Comparison of ENCODE assay signal across 8 cellular contexts in the genomic region with DNA sequence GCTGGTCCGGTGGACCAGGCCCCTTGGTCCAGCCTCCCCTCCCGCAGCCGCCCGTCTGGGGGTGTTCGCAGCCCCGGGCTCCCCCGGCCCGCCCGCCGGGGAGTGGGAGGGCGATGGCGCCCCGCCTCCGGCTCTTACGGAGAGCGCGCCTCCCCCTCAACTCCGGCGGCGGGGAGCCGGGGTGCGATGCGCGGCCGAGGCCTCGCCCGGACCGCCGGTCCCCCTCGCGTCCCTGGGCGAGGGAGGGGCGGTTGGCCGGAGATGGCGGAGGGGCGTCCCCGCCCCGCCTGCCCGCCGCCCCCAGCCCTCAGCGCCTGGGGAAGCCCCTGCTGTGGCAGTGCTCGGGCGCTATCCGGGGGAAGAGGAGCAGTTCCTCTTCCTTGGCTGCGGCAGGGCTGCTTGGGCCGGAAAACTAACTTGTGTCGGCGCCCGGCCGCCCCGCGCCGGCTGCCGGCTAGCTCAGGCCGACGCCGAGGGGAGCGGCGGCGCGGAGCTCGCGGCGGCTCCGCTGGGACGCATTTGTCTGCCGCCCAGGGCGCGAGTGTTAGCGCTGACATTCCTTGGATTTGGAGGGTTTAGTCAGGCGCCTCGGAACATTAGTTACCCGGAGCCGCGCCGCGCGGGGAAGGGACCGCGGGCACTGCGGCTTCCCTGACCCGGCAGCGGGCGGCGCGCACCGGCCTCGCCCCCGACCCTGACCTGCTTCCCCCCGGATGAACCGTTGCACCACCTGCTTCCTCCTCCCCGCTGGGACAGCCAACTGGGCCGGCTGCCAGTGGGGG. TPM values are rescaled to one million over a fixed set of nuclear protein-coding genes. Genes with fewer than 3 reads are reported as not detected.
A peak's percentile ranks its signal among the peaks of the same experiment; 100 is the strongest.
DNase-seq lines count a peak whose midpoint lies in the region; ATAC-seq lines count a peak whose summit lies in the region.

No MANE protein-coding gene starts in this region.

- peaks cover 11% of the 10 kb centered on the region for H3K4me1 ChIP-seq in rectal smooth muscle tissue (ENCODE audit: control insufficient read depth, insufficient read depth, low read length)

- peak; percentile 61 for DNase-seq in Jurkat, Clone E6-1 (ENCODE audit: low read depth, low spot score)
- DNase-seq in hepatic stellate cell (ENCODE audit: low spot score) (peak; percentile 70), DMS114 treated with DMSO at 0.1 percent for 48 hours (lab: John Stamatoyannopoulos, UW; ENCODE audit: unreplicated experiment) (no peak)

- H3K4me3 Mint-ChIP-seq in T-helper 1 cell treated with Interleukin-12 subunit alpha and Interleukin-12 subunit beta and Interleukin-4 antibody, amounts not matched to agents 30 μg/mL and 1 μg/mL, for 36 hours = peak overlapping the region; percentile 86

- H3K36me3 Mint-ChIP-seq in T-helper 1 cell treated with Interleukin-12 subunit alpha and Interleukin-12 subunit beta and Interleukin-4 antibody, amounts not matched to agents 30 μg/mL and 1 μg/mL, for 36 hours (ENCODE audit: low read depth) = peaks cover 1% of the 10 kb centered on the region

- peaks cover 35% of the 10 kb centered on the region for H3K4me1 Mint-ChIP-seq in T-helper 1 cell treated with Interleukin-12 subunit alpha and Interleukin-12 subunit beta and Interleukin-4 antibody, amounts not matched to agents 30 μg/mL and 1 μg/mL, for 36 hours (ENCODE audit: low read depth)

- H3K9ac ChIP-seq in rectal smooth muscle tissue (ENCODE audit: low read length) = peak overlapping the region; percentile 74

- H3K4me3 ChIP-seq in GM08714 (ENCODE audit: low read length) (peak overlapping the region; percentile 85), rectal smooth muscle tissue (ENCODE audit: low read length) (peak overlapping the region; percentile 94)
- H3K4me3 ChIP-seq in Jurkat, Clone E6-1 (ENCODE audit: low read length) = peak overlapping the region; percentile 70

- peak overlapping the region; percentile 81 for H3K27ac ChIP-seq in angular gyrus (ENCODE audit: low read depth, low read length)
- H3K27ac ChIP-seq in rectal smooth muscle tissue (ENCODE audit: low read depth, low read length) = peak overlapping the region; percentile 75

- H3K27me3 ChIP-seq in rectal smooth muscle tissue (ENCODE audit: control insufficient read depth, insufficient read depth, low read length) = no peaks in the 10 kb centered on the region

- ATAC-seq in GM21723 (IDR thresholded peaks at IDR 0.05; ENCODE audit: unreplicated experiment) = peak; percentile 63

- H3K9me3 Mint-ChIP-seq in T-helper 1 cell treated with Interleukin-12 subunit alpha and Interleukin-12 subunit beta and Interleukin-4 antibody, amounts not matched to agents 30 μg/mL and 1 μg/mL, for 36 hours = no peaks in the 10 kb centered on the region

- H3K27me3 Mint-ChIP-seq in T-helper 1 cell treated with Interleukin-12 subunit alpha and Interleukin-12 subunit beta and Interleukin-4 antibody, amounts not matched to agents 30 μg/mL and 1 μg/mL, for 36 hours (ENCODE audit: low read depth) = no peaks in the 10 kb centered on the region

- no peaks in the 10 kb centered on the region for H3K36me3 ChIP-seq in rectal smooth muscle tissue (ENCODE audit: control insufficient read depth, insufficient read depth, low read length)

- peak overlapping the region; percentile 85 for H3K27ac Mint-ChIP-seq in T-helper 1 cell treated with Interleukin-12 subunit alpha and Interleukin-12 subunit beta and Interleukin-4 antibody, amounts not matched to agents 30 μg/mL and 1 μg/mL, for 36 hours

RNA-seq across cellular contexts. Expression of gene GALNT7, which starts 1.0 kb away (rescaled TPM):
- 21.3 TPM for polyA plus RNA-seq in Jurkat, Clone E6-1 (2012; ENCODE audit: insufficient read depth, insufficient read length)
